8 cellular contexts compared by ENCODE assay signal in genomic region chr1:77682442-77683141, GRCh38. TPM values are rescaled to one million over a fixed set of nuclear protein-coding genes. Genes with fewer than 3 reads are reported as not detected.
DNase-seq lines count a peak whose midpoint lies in the region; ATAC-seq, FAIRE-seq and TF ChIP-seq lines count a peak whose summit lies in the region.

Gene ZZZ3, minus strand, starts transcription at chr1:77682658. Its CDS starts 49,304 bp downstream, at chr1:77633354.

- no peaks in the 10 kb centered on the region for H3K9me1 ChIP-seq in endothelial cell of umbilical vein (replicated peaks; ENCODE audit: control insufficient read depth, extremely low read depth, insufficient read depth, low read length)

- peak; percentile 74 for FAIRE-seq in endothelial cell of umbilical vein (lab: Jason Lieb, UNC)

- H3K79me2 ChIP-seq in OCI-LY1 (ENCODE audit: insufficient read depth, low read length) (peaks cover 47% of the 10 kb centered on the region), endothelial cell of umbilical vein (ENCODE audit: control insufficient read depth, insufficient read depth, low read length) (peaks cover 48% of the 10 kb centered on the region)

- H4K20me1 ChIP-seq in OCI-LY1 (ENCODE audit: insufficient read depth, low read length) (no peaks in the 10 kb centered on the region), endothelial cell of umbilical vein (replicated peaks; ENCODE audit: control insufficient read depth, extremely low read depth, insufficient read depth, low read length) (peaks cover 3% of the 10 kb centered on the region)

- CTCF ChIA-PET in endothelial cell of umbilical vein (lab: Charles Lee), result interaction anchor here (0.8 to 2.2 kb wide), 7 partner anchors 12 to 520 kb away, joined by 3 to 9 read pairs (median 5); no protein-coding TSS in a partner anchor

- H3K4me3 ChIP-seq in HUES64 (ENCODE audit: low read length) (peak within 1 kb of the TSS; percentile 98), OCI-LY1 (ENCODE audit: low read depth, low read length, poor library complexity, severe bottlenecking) (peak within 1 kb of the TSS; percentile 80), endothelial cell of umbilical vein (replicated peaks in 1 of 3; ENCODE audit: insufficient read depth in 1 of 3, low read depth in 1 of 3, low read length in 3 of 3) (peak within 1 kb of the TSS; percentile 69 to 75 (median 73))

- H3K36me3 ChIP-seq in HUES64 (ENCODE audit: insufficient read depth, low read length) (no peaks in the 10 kb centered on the region; the same call in 1 of the 2 replicates), OCI-LY1 (ENCODE audit: insufficient read depth, low read length) (no peaks in the 10 kb centered on the region), endothelial cell of umbilical vein (ENCODE audit: control insufficient read depth in 2 of 2, extremely low read depth in 1 of 2, insufficient read depth in 2 of 2, low read length in 2 of 2) (no peaks in the 10 kb centered on the region)

- no peaks in the 10 kb centered on the region for H3K9me2 ChIP-seq in OCI-LY1 (ENCODE audit: low read depth, low read length)

- H3K27me3 ChIP-seq in HUES64 (ENCODE audit: insufficient read depth, low read length), result no peaks in the 10 kb centered on the region
- H3K27me3 ChIP-seq in OCI-LY1 (ENCODE audit: insufficient read depth, low read length), result no peaks in the 10 kb centered on the region
- H3K27me3 ChIP-seq in endothelial cell of umbilical vein (ENCODE audit: control insufficient read depth in 2 of 2, insufficient read depth in 2 of 2, low read length in 2 of 2), result no peaks in the 10 kb centered on the region

- H3F3A ChIP-seq in OCI-LY1 (ENCODE audit: insufficient read depth, low read length), result no peaks in the 10 kb centered on the region

- peak; percentile 75 for ATAC-seq in GM21447 (IDR thresholded peaks at IDR 0.05; ENCODE audit: unreplicated experiment)

- H3K9me3 ChIP-seq in HUES64 (ENCODE audit: insufficient read depth, low read depth, low read length) (no peaks in the 10 kb centered on the region), OCI-LY1 (ENCODE audit: low read length) (no peaks in the 10 kb centered on the region), endothelial cell of umbilical vein (replicated peaks; ENCODE audit: control insufficient read depth, insufficient read depth, low read length) (no peaks in the 10 kb centered on the region)

- H2AFZ ChIP-seq in OCI-LY1 (ENCODE audit: low read length) (0 out of 2 replicates have a peak within 1 kb of the TSS, but pooled peaks have one; percentile 52), endothelial cell of umbilical vein (ENCODE audit: low read depth, low read length) (peak within 1 kb of the TSS; percentile 91)

- H3K4me2 ChIP-seq in OCI-LY1 (ENCODE audit: low read length) (peak within 1 kb of the TSS; percentile 95), endothelial cell of umbilical vein (ENCODE audit: insufficient read depth, low read length) (peak within 1 kb of the TSS; percentile 93)

- intact Hi-C loops in endothelial cell of umbilical vein (cut with micrococcal nuclease), result loop anchor here (1.0 to 10.0 kb wide), 12 partner anchors 44 to 534 kb away; partner anchors contain the start of genes AK5, NEXN, PIGK and USP33

- TF ChIP-seq POLR2A in endothelial cell of umbilical vein (IDR thresholded peaks at IDR 0.05; ENCODE audit: low read depth, low read length), result peak; percentile 86

- dilution Hi-C loops in endothelial cell of umbilical vein (cut with MboI; ENCODE audit: extremely low pct_ligation_motif_present, low sequenced_read_pairs), result no loop called here

- under 1% methylated on average over 52 of the region's 57 CpGs for WGBS in HUES64

- TF ChIP-seq CTCF in OCI-LY1 (IDR thresholded peaks at IDR 0.05; ENCODE audit: low read length), result no peak; the same call in 1 of the 2 replicates
- TF ChIP-seq CTCF in endothelial cell of umbilical vein (IDR thresholded peaks at IDR 0.05; ENCODE audit: extremely low read depth in 1 of 2, insufficient read depth in 1 of 2, low read depth in 1 of 2, low read length in 2 of 2), result no peak

- H3K4me1 ChIP-seq in HUES64 (ENCODE audit: insufficient read depth, low read length) (peaks cover 11% of the 10 kb centered on the region; the same call in 1 of the 2 replicates), OCI-LY1 (ENCODE audit: insufficient read depth, low read length, severe bottlenecking) (peaks cover 51% of the 10 kb centered on the region), endothelial cell of umbilical vein (ENCODE audit: control insufficient read depth, extremely low read depth, insufficient read depth, low read length) (peaks cover 25% of the 10 kb centered on the region)

- DNase-seq in D341Med (ENCODE audit: low spot score), result peak; percentile 93
- peak; percentile 92 for DNase-seq in activated CD8-positive, alpha-beta memory T cell treated with anti-CD3 and anti-CD28 coated beads, Interleukin-2, amount 50 U/mL, for 48 hours
- peak; percentile 97 for DNase-seq in endothelial cell of umbilical vein (ENCODE audit: low read depth, low spot score)
- peak; percentile 86 for DNase-seq in middle frontal gyrus (ENCODE audit: extremely low spot score, low spot score)
- DNase-seq in stimulated activated CD8-positive, alpha-beta memory T cell treated with anti-CD3 and anti-CD28 coated beads, Interleukin-2, amount 100 ng/mL, for 48 hours (ENCODE audit: low read depth in 2 of 2), result peak; percentile 80 to 85

- BruUV-seq in endothelial cell of umbilical vein (replicated peaks; lab: Mats Ljungman, UMichigan), result no TSS peak

- H3K9ac ChIP-seq in HUES64 (ENCODE audit: low read depth, low read length) (peak within 1 kb of the TSS; percentile 100), OCI-LY1 (ENCODE audit: low read length) (peak within 1 kb of the TSS; percentile 86), endothelial cell of umbilical vein (replicated peaks; ENCODE audit: extremely low read depth, insufficient read depth, low read length) (peak within 1 kb of the TSS; percentile 88)

- H3K27ac ChIP-seq in HUES64 (ENCODE audit: low read depth, low read length), result peak within 1 kb of the TSS; percentile 99
- H3K27ac ChIP-seq in OCI-LY1 (ENCODE audit: low read depth, low read length, poor library complexity, severe bottlenecking), result peak within 1 kb of the TSS; percentile 80
- peak within 1 kb of the TSS; percentile 78 for H3K27ac ChIP-seq in endothelial cell of umbilical vein (ENCODE audit: insufficient read depth, low read depth, low read length)

- POLR2A ChIA-PET in endothelial cell of umbilical vein (lab: Charles Lee), result interaction anchor here (0.6 to 1.4 kb wide), 5 partner anchors 11 to 598 kb away, joined by 3 to 8 read pairs (median 4); no protein-coding TSS in a partner anchor

TF ChIP-seq in endothelial cell of umbilical vein, 7 proteins besides CTCF, POLR2A, EP300 and RAD21:
- TF ChIP-seq, protein P1, sequence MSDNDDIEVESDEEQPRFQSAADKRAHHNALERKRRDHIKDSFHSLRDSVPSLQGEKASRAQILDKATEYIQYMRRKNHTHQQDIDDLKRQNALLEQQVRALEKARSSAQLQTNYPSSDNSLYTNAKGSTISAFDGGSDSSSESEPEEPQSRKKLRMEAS (IDR thresholded peaks at IDR 0.05; ENCODE audit: insufficient read depth, insufficient read length), result peak; percentile 98
- TF ChIP-seq JUN (IDR thresholded peaks at IDR 0.05; ENCODE audit: borderline replicate concordance, insufficient read depth, insufficient read length, low read depth), result no peak
- TF ChIP-seq MYC (IDR thresholded peaks at IDR 0.05; ENCODE audit: low read depth, low read length), result peak; percentile 82
- TF ChIP-seq POLR2AphosphoS5 (IDR thresholded peaks at IDR 0.05; ENCODE audit: insufficient read depth, low read depth, low read length), result peak; percentile 72

RNA-seq across cellular contexts. Expression of gene ZZZ3, which starts in this region (rescaled TPM):
- polyA plus RNA-seq in HUES64 (2013, experiment 1 of 2), result 35.4 TPM
- 35.2 TPM for polyA plus RNA-seq in HUES64 (2013, experiment 2 of 2)
- total RNA-seq in endothelial cell of umbilical vein, result 48.4 and 54.3 TPM in 2 replicates
- polyA plus RNA-seq in endothelial cell of umbilical vein, result 10.4 and 13.1 TPM in 2 replicates
- polyA plus RNA-seq in endothelial cell of umbilical vein (2011; cell fraction: cytosol; rRNA removed), result 16.4 and 16.7 TPM in 2 replicates
- polyA plus RNA-seq in endothelial cell of umbilical vein (2011; cell fraction: nucleus; rRNA removed), result 33.8 and 42.7 TPM in 2 replicates
- polyA plus RNA-seq in endothelial cell of umbilical vein (2012), result 20.7 and 27.3 TPM in 2 replicates
- 40.0 and 56.2 TPM in 2 replicates for polyA minus RNA-seq in endothelial cell of umbilical vein
- polyA minus RNA-seq in endothelial cell of umbilical vein (2011; cell fraction: cytosol; rRNA and poly(A)+ RNA removed), result 56.5 TPM
- polyA minus RNA-seq in endothelial cell of umbilical vein (2011; cell fraction: nucleus; rRNA and poly(A)+ RNA removed), result 113 and 162 TPM in 2 replicates

Comparison
In these comparisons a context has a peak if more than half of its experiments do, and no peak if none do; other contexts are left out.
1. Peak in every context shown above with its lines: DNase-seq, ATAC-seq, H3K4me3 ChIP-seq and H3K27ac ChIP-seq.